ENCODE assay signal across 2 cellular contexts in genomic region chr12:121061831-121062230, GRCh38.
TF ChIP-seq lines count a peak whose summit lies in the region.

No MANE protein-coding gene starts in this region.

TF ChIP-seq in IMR-90, 13 proteins besides CTCF, POLR2A, EP300 and RAD21:
- TF ChIP-seq FOS (IDR thresholded peaks at IDR 0.05; ENCODE audit: low read depth, low read length) (no peak), RCOR1 (IDR thresholded peaks at IDR 0.05; ENCODE audit: insufficient replicate concordance, low read length) (no peak), USF2 (IDR thresholded peaks at IDR 0.05; ENCODE audit: low read depth, low read length) (no peak), SMC3 (IDR thresholded peaks at IDR 0.05; ENCODE audit: low read depth, low read length) (no peak)

TF ChIP-seq in SK-N-SH, 30 proteins besides CTCF, POLR2A, EP300 and RAD21 (continued from another document):
- TF ChIP-seq RCOR1 (IDR thresholded peaks at IDR 0.05; ENCODE audit: low read length) (no peak), PBX3 (IDR thresholded peaks at IDR 0.05) (no peak), ELF1 (IDR thresholded peaks at IDR 0.05) (no peak), MAX (IDR thresholded peaks at IDR 0.05; ENCODE audit: low read depth) (no peak), USF1 (IDR thresholded peaks at IDR 0.05; ENCODE audit: borderline replicate concordance, low read depth) (no peak), RFX5 (IDR thresholded peaks at IDR 0.05; ENCODE audit: low read length) (no peak), JUND (IDR thresholded peaks at IDR 0.05) (no peak), POLR2AphosphoS5 (IDR thresholded peaks at IDR 0.05; ENCODE audit: low read depth, low read length) (no peak)
TF ChIP-seq in SK-N-SH: peak in this region for 1.
